ENCODE assay signal across 8 cellular contexts in the genomic region with DNA sequence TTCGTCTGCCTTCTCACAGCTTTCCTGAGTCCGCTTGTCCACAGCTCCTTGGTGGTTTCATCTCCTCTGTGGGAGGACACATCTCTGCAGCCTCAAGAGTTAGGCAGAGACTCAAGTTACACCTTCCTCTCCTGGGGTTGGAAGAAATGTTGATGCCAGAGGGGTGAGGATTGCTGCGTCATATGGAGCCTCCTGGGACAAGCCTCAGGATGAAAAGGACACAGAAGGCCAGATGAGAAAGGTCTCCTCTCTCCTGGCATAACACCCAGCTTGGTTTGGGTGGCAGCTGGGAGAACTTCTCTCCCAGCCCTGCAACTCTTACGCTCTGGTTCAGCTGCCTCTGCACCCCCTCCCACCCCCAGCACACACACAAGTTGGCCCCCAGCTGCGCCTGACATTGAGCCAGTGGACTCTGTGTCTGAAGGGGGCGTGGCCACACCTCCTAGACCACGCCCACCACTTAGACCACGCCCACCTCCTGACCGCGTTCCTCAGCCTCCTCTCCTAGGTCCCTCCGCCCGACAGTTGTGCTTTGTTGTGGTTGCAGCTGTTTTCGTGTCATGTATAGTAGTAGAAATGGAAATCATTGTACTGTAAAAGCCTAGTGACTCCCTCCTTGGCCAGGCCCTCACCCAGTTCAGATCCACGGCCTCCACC. TPM values are rescaled to one million over a fixed set of nuclear protein-coding genes. Genes with fewer than 3 reads are reported as not detected.
A peak's percentile ranks its signal among the peaks of the same experiment; 100 is the strongest.
DNase-seq lines count a peak whose midpoint lies in the region; ATAC-seq and TF ChIP-seq lines count a peak whose summit lies in the region.

No MANE protein-coding gene starts in this region.

- no peaks in the 10 kb centered on the region for H3K27me3 ChIP-seq in CD4-positive, alpha-beta memory T cell (ENCODE audit: insufficient read depth, low read length)
- peaks cover 20% of the 10 kb centered on the region for H3K27me3 ChIP-seq in MM.1S (replicated peaks; ENCODE audit: insufficient read depth, low read length)

- H3K27me3 Mint-ChIP-seq in CD4-positive, alpha-beta memory T cell, result peaks cover 0 to under 1% of the 10 kb centered on the region in 2 donors
- peaks cover 4% of the 10 kb centered on the region for H3K27me3 Mint-ChIP-seq in glutamatergic neuron (ENCODE audit: unreplicated experiment)

- no peaks in the 10 kb centered on the region for H3K9me3 ChIP-seq in CD4-positive, alpha-beta memory T cell (ENCODE audit: control insufficient read depth in 1 of 2, low read length in 2 of 2)
- H3K9me3 ChIP-seq in MM.1S (replicated peaks; ENCODE audit: insufficient read depth, low read length), result no peaks in the 10 kb centered on the region

- no peaks in the 10 kb centered on the region for H4K20me1 ChIP-seq in MM.1S (ENCODE audit: insufficient read depth, low read length)

- H3K9ac ChIP-seq in MM.1S (ENCODE audit: low read length), result no peak overlapping the region

- H3K27ac ChIP-seq in CD4-positive, alpha-beta memory T cell (ENCODE audit: low read depth, low read length), result no peak overlapping the region
- H3K27ac ChIP-seq in MM.1S (ENCODE audit: low read length), result no peak overlapping the region

- TF ChIP-seq CTCF in MM.1S (IDR thresholded peaks at IDR 0.05; ENCODE audit: low read length) (no peak), glutamatergic neuron (IDR thresholded peaks at IDR 0.05; ENCODE audit: partially characterized antibody, unreplicated experiment) (no peak)

- ATAC-seq in HG02798 (IDR thresholded peaks at IDR 0.05; ENCODE audit: poor library complexity, unreplicated experiment) (no peak), GM18873 (IDR thresholded peaks at IDR 0.05; ENCODE audit: low FRiP score, unreplicated experiment) (no peak)

- H3K9me2 ChIP-seq in MM.1S (replicated peaks; ENCODE audit: insufficient read depth, low read length), result no peaks in the 10 kb centered on the region

- H3K9me3 Mint-ChIP-seq in CD4-positive, alpha-beta memory T cell, result peaks cover 0 to 2% (median 0%) of the 10 kb centered on the region in 8 donors
- peaks cover 9% of the 10 kb centered on the region for H3K9me3 Mint-ChIP-seq in glutamatergic neuron (ENCODE audit: unreplicated experiment)

- peaks cover 25% of the 10 kb centered on the region for H3K4me1 ChIP-seq in CD4-positive, alpha-beta memory T cell (ENCODE audit: insufficient read depth, low read length)
- H3K4me1 ChIP-seq in MM.1S (ENCODE audit: low read length), result peaks cover 17% of the 10 kb centered on the region

- H2AFZ ChIP-seq in MM.1S (ENCODE audit: low read length), result peak overlapping the region; percentile 46; the same call in 1 of the 2 replicates

- POLR2A ChIA-PET in CD4-positive, alpha-beta memory T cell (lab: Charles Lee; ENCODE audit: partially characterized antibody), result interaction anchor here (1.5 to 2.2 kb wide), 2 partner anchors 11 to 96 kb away, joined by 5 to 11 read pairs; a partner anchor contains a TSS

- peak overlapping the region; percentile 7 to 91 (median 63) for H3K27ac Mint-ChIP-seq in CD4-positive, alpha-beta memory T cell
- H3K27ac Mint-ChIP-seq in glutamatergic neuron (ENCODE audit: unreplicated experiment), result no peak overlapping the region

- H3K36me3 ChIP-seq in CD4-positive, alpha-beta memory T cell (ENCODE audit: insufficient read depth, low read length), result no peaks in the 10 kb centered on the region
- no peaks in the 10 kb centered on the region for H3K36me3 ChIP-seq in MM.1S (replicated peaks; ENCODE audit: insufficient read depth, low read length)

- peak overlapping the region; percentile 75 for H3K4me2 ChIP-seq in MM.1S (ENCODE audit: low read depth, low read length)

- intact Hi-C loops in CD4-positive, alpha-beta memory T cell (cut with micrococcal nuclease), result loop anchor here (1.0 kb wide), 1 partner anchor 12 kb away; a partner anchor contains a TSS

- no peaks in the 10 kb centered on the region for H3K36me3 Mint-ChIP-seq in CD4-positive, alpha-beta memory T cell
- no peaks in the 10 kb centered on the region for H3K36me3 Mint-ChIP-seq in glutamatergic neuron (ENCODE audit: unreplicated experiment)

- CTCF ChIA-PET in CD4-positive, alpha-beta memory T cell (lab: Charles Lee; ENCODE audit: partially characterized antibody), result interaction anchor here (0.5 to 1.5 kb wide), 5 partner anchors 10 to 1019 kb away, joined by 3 to 5 read pairs (median 3); no protein-coding TSS in a partner anchor

- no peak overlapping the region for H3K4me3 ChIP-seq in CD4-positive, alpha-beta memory T cell (ENCODE audit: low read length in 2 of 2)
- no peak overlapping the region for H3K4me3 ChIP-seq in MM.1S (ENCODE audit: low read length)

- H3K79me2 ChIP-seq in MM.1S (ENCODE audit: low read length), result no peaks in the 10 kb centered on the region

- peak overlapping the region in 7 of 8 donors; percentile 26 to 82 (median 68) for H3K4me3 Mint-ChIP-seq in CD4-positive, alpha-beta memory T cell
- no peak overlapping the region for H3K4me3 Mint-ChIP-seq in glutamatergic neuron (ENCODE audit: unreplicated experiment)

- DNase-seq in CD4-positive, alpha-beta memory T cell, result peak; percentile 82 to 92 (median 83)
- peak; percentile 94 for DNase-seq in MM.1S
- peak; percentile 58 to 62 for DNase-seq in activated CD8-positive, alpha-beta memory T cell treated with anti-CD3 and anti-CD28 coated beads for 1 hour (ENCODE audit: extremely low read depth in 1 of 2, low read depth in 1 of 2)
- peak; percentile 53 for DNase-seq in glutamatergic neuron
- peak; percentile 61 to 73 for DNase-seq in stimulated activated CD8-positive, alpha-beta memory T cell treated with anti-CD3 and anti-CD28 coated beads, Interleukin-2, amount 100 ng/mL, for 48 hours (ENCODE audit: low read depth in 2 of 2)
- DNase-seq in HCEC 1CT, result no peak

- peaks cover 6 to 21% (median 15%) of the 10 kb centered on the region in 4 donors for H3K4me1 Mint-ChIP-seq in CD4-positive, alpha-beta memory T cell
- peaks cover 11% of the 10 kb centered on the region for H3K4me1 Mint-ChIP-seq in glutamatergic neuron (ENCODE audit: low read depth, unreplicated experiment)

- H3F3A ChIP-seq in MM.1S (ENCODE audit: insufficient read depth, low read length), result peaks cover 3% of the 10 kb centered on the region; the same call in 1 of the 2 replicates

RNA-seq across cellular contexts. Expression of a gene that starts 11.7 kb away (rescaled TPM):
- total RNA-seq in CD4-positive, alpha-beta memory T cell, result not detected
- under 1 TPM in 1 of 2 donors, not detected in 1; 0.13 TPM for polyA plus RNA-seq in CD4-positive, alpha-beta memory T cell
- total RNA-seq in glutamatergic neuron (ENCODE audit: unreplicated experiment), result 0.20 TPM
